In genomic region chr1:171781167-171781875, GRCh38 we compare ENCODE assay signal across 1 cellular context.
TF ChIP-seq lines count a peak whose summit lies in the region.

METTL13 (plus strand) TSS chr1:171781660; CDS start chr1:171781968, 308 bp downstream.

TF ChIP-seq in K562, 482 proteins besides CTCF, POLR2A, EP300 and RAD21 (continued from another document and continues in another):
- TF ChIP-seq RREB1 (CRISPR knock-in tag; IDR thresholded peaks at IDR 0.05) (no peak), KHSRP (IDR thresholded peaks at IDR 0.05) (0 out of 2 replicates have a peak, but pooled peaks have one; percentile 48), RB1 (IDR thresholded peaks at IDR 0.05; ENCODE audit: low read depth) (0 out of 2 replicates have a peak, but pooled peaks have one; percentile 34), SIN3B (IDR thresholded peaks at IDR 0.05; ENCODE audit: low read depth) (peak; percentile 85), CAMTA2 (CRISPR knock-in tag; conservative IDR thresholded peaks at IDR 0.05) (no peak), TRIM28 (IDR thresholded peaks at IDR 0.05) (no peak), SAP30 (IDR thresholded peaks at IDR 0.05; ENCODE audit: borderline replicate concordance, insufficient read depth, low read depth, low read length, poor library complexity, severe bottlenecking) (peak; percentile 93), E2F5 (CRISPR knock-in tag; IDR thresholded peaks at IDR 0.05) (no peak), CBFB (CRISPR knock-in tag; IDR thresholded peaks at IDR 0.05) (no peak; the same call in 1 of the 2 replicates), RBBP5 (IDR thresholded peaks at IDR 0.05; ENCODE audit: borderline replicate concordance, insufficient read depth, low read length, poor library complexity, severe bottlenecking) (peak; percentile 83), RBM22 (IDR thresholded peaks at IDR 0.05; ENCODE audit: low read depth, low read length, poor library complexity, severe bottlenecking) (no peak), ZNF740 (CRISPR knock-in tag; IDR thresholded peaks at IDR 0.05) (no peak), ZNF740 (tag; IDR thresholded peaks at IDR 0.05) (no peak), BACH1 (tag; IDR thresholded peaks at IDR 0.05) (no peak; the same call in 1 of the 2 replicates), ZNF398 (CRISPR knock-in tag; IDR thresholded peaks at IDR 0.05) (no peak), WHSC1 (IDR thresholded peaks at IDR 0.05; ENCODE audit: low read length) (no peak), SETDB1 (IDR thresholded peaks at IDR 0.05; ENCODE audit: low read length) (no peak), DDX20 (tag; IDR thresholded peaks at IDR 0.05; ENCODE audit: low read depth) (no peak), HEY1 (CRISPR knock-in tag; IDR thresholded peaks at IDR 0.05; ENCODE audit: borderline replicate concordance) (no peak), EZH2 (IDR thresholded peaks at IDR 0.05; ENCODE audit: borderline replicate concordance, low read depth, low read length) (no peak), NCOA4 (IDR thresholded peaks at IDR 0.05; ENCODE audit: partially characterized antibody) (no peak), NONO (IDR thresholded peaks at IDR 0.05; ENCODE audit: low read depth in 2 of 2, low read length in 1 of 2) (no peak), ZFPM2 (CRISPR knock-in tag; IDR thresholded peaks at IDR 0.05) (no peak), NEUROD1 (IDR thresholded peaks at IDR 0.05; ENCODE audit: borderline replicate concordance, low read depth, low read length, partially characterized antibody) (peak; percentile 91), ETS2 (tag; IDR thresholded peaks at IDR 0.05; ENCODE audit: borderline replicate concordance, poor library complexity, severe bottlenecking) (no peak), PRPF4 (IDR thresholded peaks at IDR 0.05; ENCODE audit: insufficient read depth, low read depth, low read length, poor library complexity, severe bottlenecking) (no peak), SFPQ (IDR thresholded peaks at IDR 0.05; ENCODE audit: low read depth, low read length) (no peak), MAFK (IDR thresholded peaks at IDR 0.05; ENCODE audit: low read length) (0 out of 2 replicates have a peak, but pooled peaks have one; percentile 11), LEF1 (IDR thresholded peaks at IDR 0.05) (0 out of 2 replicates have a peak, but pooled peaks have one; percentile 1), MTA3 (IDR thresholded peaks at IDR 0.05; ENCODE audit: borderline replicate concordance) (no peak; the same call in 1 of the 2 replicates), TAF15 (IDR thresholded peaks at IDR 0.05; ENCODE audit: low read depth, low read length) (no peak), ZNF133 (CRISPR knock-in tag; IDR thresholded peaks at IDR 0.05) (0 out of 2 replicates have a peak, but pooled peaks have one; percentile 36), CCAR2 (IDR thresholded peaks at IDR 0.05; ENCODE audit: low read depth, low read length) (no peak), ZBTB9 (CRISPR knock-in tag; IDR thresholded peaks at IDR 0.05) (no peak), ZNF354B (CRISPR knock-in tag; IDR thresholded peaks at IDR 0.05) (no peak), ZSCAN29 (IDR thresholded peaks at IDR 0.05) (no peak), TAF9B (IDR thresholded peaks at IDR 0.05; ENCODE audit: partially characterized antibody) (peak; percentile 79), JUNB (CRISPR knock-in tag; conservative IDR thresholded peaks at IDR 0.05) (no peak), ZNF274 (IDR thresholded peaks at IDR 0.05; ENCODE audit: borderline replicate concordance, low read depth, low read length) (no peak), CUX1 (CRISPR knock-in tag; IDR thresholded peaks at IDR 0.05) (no peak), ZNF551 (CRISPR knock-in tag; IDR thresholded peaks at IDR 0.05) (no peak), JUN (IDR thresholded peaks at IDR 0.05; ENCODE audit: borderline replicate concordance, low read depth, low read length) (0 out of 2 replicates have a peak, but pooled peaks have one; percentile 62), JUN (CRISPR knock-in tag; IDR thresholded peaks at IDR 0.05; ENCODE audit: borderline replicate concordance) (no peak), MLLT1 (IDR thresholded peaks at IDR 0.05) (peak; percentile 65 to 97), U2AF2 (optimal IDR thresholded peaks at IDR 0.05; ENCODE audit: low read depth, low read length) (no peak), ZFP1 (CRISPR knock-in tag; IDR thresholded peaks at IDR 0.05) (no peak)
